Comparison of ENCODE assay signal across 15 cellular contexts in genomic region chrX:139909716-139910115, GRCh38.
DNase-seq lines count a peak whose midpoint lies in the region; ATAC-seq and TF ChIP-seq lines count a peak whose summit lies in the region.
"Had no signal": no experiment of that assay in that cellular context is flagged by ENCODE, and none has a peak within 500 bp of the region (broad histone marks: within the 10 kb centered on the region; RNA-seq: fewer than 3 reads in every experiment).

No MANE protein-coding gene starts in this region.

- no peak for ATAC-seq in stimulated activated naive CD8-positive, alpha-beta T cell treated with anti-CD3 and anti-CD28 coated beads, Interleukin-15, Interleukin-2, amounts not matched to agents 100 U/mL and 50 U/mL, for 24 hours
- peak; percentile 58 for ATAC-seq in HG02642 (IDR thresholded peaks at IDR 0.05; ENCODE audit: poor library complexity, unreplicated experiment)
- ATAC-seq in HG02588 (IDR thresholded peaks at IDR 0.05; ENCODE audit: unreplicated experiment): no peak
- ATAC-seq: left colon had no signal

- CTCF ChIA-PET in HEK293T (lab: Yijun Ruan, JAX): no interaction called here

- H3K4me2 ChIP-seq in OCI-LY3 (ENCODE audit: low read length): peak overlapping the region; percentile 70

- no peak overlapping the region for H3K27ac Mint-ChIP-seq in stimulated activated naive CD8-positive, alpha-beta T cell treated with anti-CD3 and anti-CD28 coated beads, Interleukin-15, Interleukin-2, amounts not matched to agents 100 ng/mL and 50 ng/mL, for 24 hours

- H2AFZ ChIP-seq in OCI-LY3 (ENCODE audit: low read depth, low read length): no peak overlapping the region

- H3K36me3 Mint-ChIP-seq in stimulated activated naive CD8-positive, alpha-beta T cell treated with anti-CD3 and anti-CD28 coated beads, Interleukin-15, Interleukin-2, amounts not matched to agents 100 ng/mL and 50 ng/mL, for 24 hours (ENCODE audit: low read depth): peaks cover 3% of the 10 kb centered on the region

- peaks cover 37% of the 10 kb centered on the region for H4K20me1 ChIP-seq in OCI-LY3 (ENCODE audit: insufficient read depth, low read length)

- peak overlapping the region; percentile 23 for H3K4me3 Mint-ChIP-seq in stimulated activated naive CD8-positive, alpha-beta T cell treated with anti-CD3 and anti-CD28 coated beads, Interleukin-15, Interleukin-2, amounts not matched to agents 100 ng/mL and 50 ng/mL, for 24 hours

- no peak overlapping the region for H3K9ac ChIP-seq in OCI-LY3 (ENCODE audit: low read length)

- POLR2A ChIA-PET in HEK293T (lab: Yijun Ruan, JAX): no interaction called here

- no peaks in the 10 kb centered on the region for H3K36me3 ChIP-seq in OCI-LY3 (replicated peaks; ENCODE audit: low read depth, low read length)
- H3K36me3 ChIP-seq: transverse colon had no signal

- peaks cover 40% of the 10 kb centered on the region for H3K4me1 Mint-ChIP-seq in stimulated activated naive CD8-positive, alpha-beta T cell treated with anti-CD3 and anti-CD28 coated beads, Interleukin-15, Interleukin-2, amounts not matched to agents 100 ng/mL and 50 ng/mL, for 24 hours (ENCODE audit: low read depth)

- H3K27me3 Mint-ChIP-seq in stimulated activated naive CD8-positive, alpha-beta T cell treated with anti-CD3 and anti-CD28 coated beads, Interleukin-15, Interleukin-2, amounts not matched to agents 100 ng/mL and 50 ng/mL, for 24 hours: no peaks in the 10 kb centered on the region

- H3K9me3 ChIP-seq in OCI-LY3 (ENCODE audit: insufficient read depth, low read length): no peaks in the 10 kb centered on the region
- H3K9me3 ChIP-seq: transverse colon had no signal

- H3K4me1 ChIP-seq in OCI-LY3 (ENCODE audit: low read length): peaks cover 25% of the 10 kb centered on the region

- no peaks in the 10 kb centered on the region for H3K9me3 Mint-ChIP-seq in stimulated activated naive CD8-positive, alpha-beta T cell treated with anti-CD3 and anti-CD28 coated beads, Interleukin-15, Interleukin-2, amounts not matched to agents 100 ng/mL and 50 ng/mL, for 24 hours

- no peaks in the 10 kb centered on the region for H3K27me3 ChIP-seq in OCI-LY3 (ENCODE audit: low read depth, low read length)
- H3K27me3 ChIP-seq: transverse colon had no signal

- H3K79me2 ChIP-seq in OCI-LY3 (ENCODE audit: low read length): peaks cover 24% of the 10 kb centered on the region

- peak overlapping the region; percentile 15; the same call in 1 of the 2 replicates for H3K4me3 ChIP-seq in OCI-LY3 (ENCODE audit: low read length)
- H3K4me3 ChIP-seq: dorsolateral prefrontal cortex, transverse colon had no signal

- TF ChIP-seq CTCF in OCI-LY3 (IDR thresholded peaks at IDR 0.05; ENCODE audit: low read depth, low read length): no peak

- no peak overlapping the region for H3K27ac ChIP-seq in OCI-LY3 (ENCODE audit: low read length)
- H3K27ac ChIP-seq: dorsolateral prefrontal cortex, transverse colon had no signal

- DNase-seq in stimulated activated naive CD8-positive, alpha-beta T cell treated with anti-CD3 and anti-CD28 coated beads, Interleukin-15, Interleukin-2, amounts not matched to agents 100 U/mL and 50 U/mL, for 24 hours: no peak
- DNase-seq in HEK293T (ENCODE audit: extremely low spot score) (no peak), COLO829 (ENCODE audit: low spot score) (no peak)
- no peak for DNase-seq in stimulated activated CD4-positive, alpha-beta T cell treated with anti-CD3 and anti-CD28 coated beads, Interleukin-4, amount 100 ng/mL, for 4 hours
- DNase-seq: dorsolateral prefrontal cortex, H7, left colon, NCI-H1105 treated with DMSO at 0.1 percent for 48 hours, NCI-H226, SW 1271, transverse colon had no signal

TF ChIP-seq in HEK293T, 16 proteins besides CTCF, POLR2A, EP300 and RAD21:
- TF ChIP-seq ELF4 (IDR thresholded peaks at IDR 0.05): no peak
- TF ChIP-seq TARDBP (IDR thresholded peaks at IDR 0.05): no peak
- TF ChIP-seq ARNT (IDR thresholded peaks at IDR 0.05): no peak
- TF ChIP-seq SUZ12 (IDR thresholded peaks at IDR 0.05): no peak
- TF ChIP-seq HDGF (IDR thresholded peaks at IDR 0.05; ENCODE audit: borderline replicate concordance): no peak
- TF ChIP-seq CTBP1 (IDR thresholded peaks at IDR 0.05; ENCODE audit: borderline replicate concordance): no peak
- TF ChIP-seq FOXM1 (IDR thresholded peaks at IDR 0.05; ENCODE audit: borderline replicate concordance): no peak
- TF ChIP-seq L3MBTL2 (conservative IDR thresholded peaks at IDR 0.05): no peak
- no peak for TF ChIP-seq SP1 (IDR thresholded peaks at IDR 0.05)
- TF ChIP-seq LEF1 (IDR thresholded peaks at IDR 0.05; ENCODE audit: borderline replicate concordance): no peak
- no peak for TF ChIP-seq ZNF384 (IDR thresholded peaks at IDR 0.05)
- no peak for TF ChIP-seq FOXK2 (IDR thresholded peaks at IDR 0.05)
- no peak for TF ChIP-seq FOXA1 (IDR thresholded peaks at IDR 0.05)
- TF ChIP-seq PKNOX1 (IDR thresholded peaks at IDR 0.05): no peak
- no peak for TF ChIP-seq BHLHE40 (IDR thresholded peaks at IDR 0.05; ENCODE audit: borderline replicate concordance)
- TF ChIP-seq NFRKB (IDR thresholded peaks at IDR 0.05): no peak
